9 cellular contexts compared by ENCODE assay signal in genomic region chr20:341682-342081, GRCh38. TPM values are rescaled to one million over a fixed set of nuclear protein-coding genes. Genes with fewer than 3 reads are reported as not detected.
A peak's percentile ranks its signal among the peaks of the same experiment; 100 is the strongest.
DNase-seq lines count a peak whose midpoint lies in the region; ATAC-seq, FAIRE-seq and TF ChIP-seq lines count a peak whose summit lies in the region.
"Had no signal": no experiment of that assay in that cellular context is flagged by ENCODE, and none has a peak within 500 bp of the region (broad histone marks: within the 10 kb centered on the region; RNA-seq: fewer than 3 reads in every experiment).

No MANE protein-coding gene starts in this region.

- no peak for TF ChIP-seq CTCF in heart left ventricle (IDR thresholded peaks at IDR 0.05)

- H3K27me3 ChIP-seq in heart left ventricle = no peaks in the 10 kb centered on the region

- no peak overlapping the region for H3K4me3 ChIP-seq in heart left ventricle

- peaks cover 0 to 22% (median 6%) of the 10 kb centered on the region in 12 donors for H3K4me1 ChIP-seq in heart left ventricle

- intact Hi-C loops in heart left ventricle (cut with DNase I) = no loop called here

- peak; percentile 49 for FAIRE-seq in HTR-8/SVneo (lab: Jason Lieb, UNC)
- FAIRE-seq: TTC549 had no signal

- WGBS in heart left ventricle, 4 donors = 62 to 83% (median 70%) methylated on average over 2 of the region's 2 CpGs

- ATAC-seq in HG03108 (IDR thresholded peaks at IDR 0.05; ENCODE audit: unreplicated experiment) (no peak), GM18870 (IDR thresholded peaks at IDR 0.05; ENCODE audit: unreplicated experiment) (no peak), heart left ventricle (no peak)

- peaks cover 0 to 14% (median 0%) of the 10 kb centered on the region in 9 donors for H3K36me3 ChIP-seq in heart left ventricle

- DNase-seq in AML-193 (lab: John Stamatoyannopoulos, UW) (peak; percentile 13 to 19), HTR-8/SVneo (ENCODE audit: insufficient read length, low spot score) (no peak), kidney tubule cell (ENCODE audit: low spot score) (peak; percentile 96), ecto neural progenitor cell (ENCODE audit: low spot score) (no peak), heart left ventricle (no peak)
- DNase-seq in activated T-cell treated with anti-CD3 and anti-CD28 coated beads, Interleukin-2, amount 50 U/mL, for 48 hours = peak; percentile 65 to 73

- TF ChIP-seq POLR2A in heart left ventricle (IDR thresholded peaks at IDR 0.05) = no peak

- no peak overlapping the region for H3K27ac ChIP-seq in heart left ventricle

- peaks cover 0 to 7% (median 1%) of the 10 kb centered on the region in 12 donors for H3K9me3 ChIP-seq in heart left ventricle

RNA-seq across cellular contexts. Expression of gene NRSN2, which starts 5.2 kb away (rescaled TPM):
- total RNA-seq in heart left ventricle = 10 to 100 TPM; 13.8 to 49.5 (median 23.4) TPM
- 10 to 100 TPM; 32.4 to 33.2 TPM for polyA plus RNA-seq in heart left ventricle

RNA-seq across cellular contexts. Expression of gene SOX12, which starts 16.3 kb away (rescaled TPM):
- total RNA-seq in heart left ventricle = 10 to 100 TPM in 7 of 9 donors, 1 to 10 TPM in 2; 6.9 to 19.9 (median 11.5) TPM
- 1 to 10 TPM; 5.4 to 7.2 TPM for polyA plus RNA-seq in heart left ventricle

RNA-seq across cellular contexts. Expression of gene TRIB3, which starts 38.9 kb away (rescaled TPM):
- 1 to 10 TPM in 7 of 9 donors, under 1 TPM in 2; 0.47 to 4.9 (median 1.2) TPM for total RNA-seq in heart left ventricle
- polyA plus RNA-seq in heart left ventricle = 1 to 10 TPM in 1 of 2 donors, under 1 TPM in 1; 0.61 to 5.9 TPM

RNA-seq across cellular contexts. Expression of gene ZCCHC3, which starts 44.3 kb away (rescaled TPM):
- total RNA-seq in heart left ventricle = 10 to 100 TPM in 5 of 9 donors, 1 to 10 TPM in 4; 6.9 to 15.3 (median 11.4) TPM
- 1 to 10 TPM; 9.2 to 9.3 TPM for polyA plus RNA-seq in heart left ventricle

RNA-seq across cellular contexts. Expression of gene C20orf96, which starts 51.1 kb away (rescaled TPM):
- total RNA-seq in heart left ventricle = 1 to 10 TPM in 8 of 9 donors, under 1 TPM in 1; 0.64 to 6.6 (median 4.5) TPM
- polyA plus RNA-seq in heart left ventricle = 1 to 10 TPM; 2.8 to 3.6 TPM

Comparison
In these comparisons a context has a peak if more than half of its experiments do, and no peak if none do; other contexts are left out.
1. DNase-seq: peak in AML-193 (2 of 2), activated T-cell treated with anti-CD3 and anti-CD28 coated beads, Interleukin-2, amount 50 U/mL, for 48 hours (2 of 2) and kidney tubule cell (single experiment); none in HTR-8/SVneo (single experiment), ecto neural progenitor cell (single experiment) and heart left ventricle (0 of 5).